In the genomic region with DNA sequence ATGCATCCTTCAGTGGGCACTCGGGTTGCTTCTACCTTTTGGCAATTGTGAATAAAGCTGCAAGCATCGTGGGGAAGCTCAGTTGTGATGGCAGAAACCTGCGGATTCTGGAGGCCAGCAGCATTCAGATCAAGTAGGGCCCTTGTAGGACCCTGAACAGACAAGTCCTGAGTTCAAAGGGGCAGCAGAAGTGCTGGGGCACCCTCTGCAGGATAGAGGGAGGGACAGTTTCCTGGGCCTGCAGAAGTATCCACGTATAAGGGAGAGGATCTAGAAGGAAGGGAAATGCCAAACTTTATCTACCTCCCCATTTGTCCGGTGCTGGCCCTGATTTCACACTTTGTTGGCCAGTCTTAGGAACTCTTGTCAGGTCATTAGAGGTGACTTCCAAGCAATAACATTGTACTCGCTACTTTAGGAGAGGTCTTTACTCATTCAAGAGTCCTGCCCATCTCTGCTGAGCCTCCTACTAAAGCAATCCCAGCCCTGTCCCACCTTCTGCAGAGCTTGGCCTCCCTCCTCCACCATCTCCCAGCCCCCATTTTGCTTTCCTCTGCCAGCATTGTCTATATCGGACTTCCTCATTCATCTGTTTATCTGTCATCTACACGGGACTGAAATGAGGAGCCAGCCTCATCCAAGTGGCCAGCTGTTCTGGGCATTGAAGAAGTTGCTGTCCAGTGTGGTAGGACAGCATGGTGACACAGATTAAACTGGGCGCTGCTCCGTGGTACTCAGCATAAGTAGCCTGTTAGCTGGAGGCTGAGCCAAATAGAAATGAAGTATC, we compare ENCODE assay signal across 3 cellular contexts.
TF ChIP-seq lines count a peak whose summit lies in the region.

No MANE protein-coding gene starts in this region.

TF ChIP-seq in SK-N-SH, 30 proteins besides CTCF, POLR2A, EP300 and RAD21:
- TF ChIP-seq, protein P1, sequence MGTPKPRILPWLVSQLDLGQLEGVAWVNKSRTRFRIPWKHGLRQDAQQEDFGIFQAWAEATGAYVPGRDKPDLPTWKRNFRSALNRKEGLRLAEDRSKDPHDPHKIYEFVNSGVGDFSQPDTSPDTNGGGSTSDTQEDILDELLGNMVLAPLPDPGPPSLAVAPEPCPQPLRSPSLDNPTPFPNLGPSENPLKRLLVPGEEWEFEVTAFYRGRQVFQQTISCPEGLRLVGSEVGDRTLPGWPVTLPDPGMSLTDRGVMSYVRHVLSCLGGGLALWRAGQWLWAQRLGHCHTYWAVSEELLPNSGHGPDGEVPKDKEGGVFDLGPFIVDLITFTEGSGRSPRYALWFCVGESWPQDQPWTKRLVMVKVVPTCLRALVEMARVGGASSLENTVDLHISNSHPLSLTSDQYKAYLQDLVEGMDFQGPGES (IDR thresholded peaks at IDR 0.05; ENCODE audit: low read depth, low read length): no peak
- no peak for TF ChIP-seq EZH2phosphoT487 (IDR thresholded peaks at IDR 0.05; ENCODE audit: borderline replicate concordance, low read depth)
- no peak for TF ChIP-seq MEF2A (IDR thresholded peaks at IDR 0.05; ENCODE audit: borderline replicate concordance, low read depth)
- TF ChIP-seq RXRA (IDR thresholded peaks at IDR 0.05; ENCODE audit: borderline replicate concordance, low read depth): no peak
- no peak for TF ChIP-seq ELF1 (IDR thresholded peaks at IDR 0.05)
- TF ChIP-seq, protein P2, sequence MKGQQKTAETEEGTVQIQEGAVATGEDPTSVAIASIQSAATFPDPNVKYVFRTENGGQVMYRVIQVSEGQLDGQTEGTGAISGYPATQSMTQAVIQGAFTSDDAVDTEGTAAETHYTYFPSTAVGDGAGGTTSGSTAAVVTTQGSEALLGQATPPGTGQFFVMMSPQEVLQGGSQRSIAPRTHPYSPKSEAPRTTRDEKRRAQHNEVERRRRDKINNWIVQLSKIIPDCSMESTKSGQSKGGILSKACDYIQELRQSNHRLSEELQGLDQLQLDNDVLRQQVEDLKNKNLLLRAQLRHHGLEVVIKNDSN (IDR thresholded peaks at IDR 0.05; ENCODE audit: borderline replicate concordance, low read depth): no peak

TF ChIP-seq in SK-N-SH treated with all-trans-retinoic acid at 6 μM for 48 hours, 23 proteins besides CTCF, POLR2A, EP300 and RAD21:
- TF ChIP-seq ARNTL (CRISPR knock-in tag; IDR thresholded peaks at IDR 0.05; ENCODE audit: borderline replicate concordance, low read depth): no peak
- TF ChIP-seq SNAI2 (CRISPR knock-in tag; IDR thresholded peaks at IDR 0.05): no peak
- no peak for TF ChIP-seq OSR1 (CRISPR knock-in tag; IDR thresholded peaks at IDR 0.05)
- TF ChIP-seq PPARA (CRISPR knock-in tag; IDR thresholded peaks at IDR 0.05; ENCODE audit: borderline replicate concordance): no peak
- no peak for TF ChIP-seq ZFP3 (CRISPR knock-in tag; IDR thresholded peaks at IDR 0.05)

TF ChIP-seq in IMR-90, 13 proteins besides CTCF, POLR2A, EP300 and RAD21:
- TF ChIP-seq CHD1 (IDR thresholded peaks at IDR 0.05; ENCODE audit: low read depth, low read length): no peak
- no peak for TF ChIP-seq FOS (IDR thresholded peaks at IDR 0.05; ENCODE audit: low read depth, low read length)
- TF ChIP-seq, protein P3, sequence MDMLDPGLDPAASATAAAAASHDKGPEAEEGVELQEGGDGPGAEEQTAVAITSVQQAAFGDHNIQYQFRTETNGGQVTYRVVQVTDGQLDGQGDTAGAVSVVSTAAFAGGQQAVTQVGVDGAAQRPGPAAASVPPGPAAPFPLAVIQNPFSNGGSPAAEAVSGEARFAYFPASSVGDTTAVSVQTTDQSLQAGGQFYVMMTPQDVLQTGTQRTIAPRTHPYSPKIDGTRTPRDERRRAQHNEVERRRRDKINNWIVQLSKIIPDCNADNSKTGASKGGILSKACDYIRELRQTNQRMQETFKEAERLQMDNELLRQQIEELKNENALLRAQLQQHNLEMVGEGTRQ (IDR thresholded peaks at IDR 0.05; ENCODE audit: low read depth, low read length): no peak
- TF ChIP-seq SMC3 (IDR thresholded peaks at IDR 0.05; ENCODE audit: low read depth, low read length): no peak
- no peak for TF ChIP-seq NFE2L2 (IDR thresholded peaks at IDR 0.05; ENCODE audit: low read depth, low read length)
- TF ChIP-seq CEBPB (IDR thresholded peaks at IDR 0.05; ENCODE audit: low read depth, low read length): no peak
- TF ChIP-seq MXI1 (IDR thresholded peaks at IDR 0.05; ENCODE audit: borderline replicate concordance, low read depth, low read length): no peak
- TF ChIP-seq BHLHE40 (IDR thresholded peaks at IDR 0.05; ENCODE audit: low read depth, low read length): no peak
- no peak for TF ChIP-seq MAFK (IDR thresholded peaks at IDR 0.05; ENCODE audit: low read depth, low read length)
- TF ChIP-seq, protein P4, sequence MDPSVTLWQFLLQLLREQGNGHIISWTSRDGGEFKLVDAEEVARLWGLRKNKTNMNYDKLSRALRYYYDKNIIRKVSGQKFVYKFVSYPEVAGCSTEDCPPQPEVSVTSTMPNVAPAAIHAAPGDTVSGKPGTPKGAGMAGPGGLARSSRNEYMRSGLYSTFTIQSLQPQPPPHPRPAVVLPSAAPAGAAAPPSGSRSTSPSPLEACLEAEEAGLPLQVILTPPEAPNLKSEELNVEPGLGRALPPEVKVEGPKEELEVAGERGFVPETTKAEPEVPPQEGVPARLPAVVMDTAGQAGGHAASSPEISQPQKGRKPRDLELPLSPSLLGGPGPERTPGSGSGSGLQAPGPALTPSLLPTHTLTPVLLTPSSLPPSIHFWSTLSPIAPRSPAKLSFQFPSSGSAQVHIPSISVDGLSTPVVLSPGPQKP (IDR thresholded peaks at IDR 0.05; ENCODE audit: borderline replicate concordance, low read depth, low read length): no peak
- no peak for TF ChIP-seq RFX5 (IDR thresholded peaks at IDR 0.05; ENCODE audit: low read depth, low read length)
